ENCODE assay signal across 1 cellular context in the genomic region with DNA sequence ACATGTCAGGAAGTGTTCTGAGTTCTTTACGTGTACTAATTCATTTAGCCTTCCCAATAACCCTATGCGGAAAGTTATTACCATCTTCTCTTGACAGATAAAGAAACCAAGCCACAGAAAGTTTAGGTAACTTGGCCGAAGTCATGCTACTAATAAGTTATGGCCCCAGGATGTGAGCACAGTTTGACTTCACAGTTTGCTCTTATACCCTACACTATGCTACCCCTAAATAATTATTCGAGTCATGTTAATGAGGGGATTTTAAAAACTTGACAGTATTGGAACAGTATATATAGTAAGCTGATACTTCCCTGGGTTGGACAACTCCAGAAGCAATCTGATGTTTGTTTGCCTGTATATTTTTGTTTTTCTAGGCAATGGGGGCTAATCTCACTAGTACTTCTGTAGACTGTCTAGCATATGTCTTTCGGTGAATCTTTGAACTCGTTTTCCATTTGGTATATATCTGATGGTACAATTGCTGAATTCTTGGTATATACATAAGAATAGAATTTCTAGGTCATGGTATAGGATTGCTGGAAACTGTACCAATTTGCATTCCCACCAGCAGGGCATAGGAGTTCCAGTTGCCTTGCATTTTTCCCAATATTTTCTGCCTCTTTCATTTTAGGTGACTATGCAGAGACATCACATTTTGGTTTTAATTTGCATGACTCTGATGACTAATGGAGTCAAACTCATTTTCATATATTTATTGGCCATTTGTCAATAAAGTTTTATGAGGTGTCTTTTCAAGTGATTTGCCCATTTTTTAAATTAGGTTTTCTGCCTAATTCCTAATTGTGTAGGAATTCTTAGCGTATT.
A peak's percentile ranks its signal among the peaks of the same experiment; 100 is the strongest.
TF ChIP-seq lines count a peak whose summit lies in the region.

No MANE protein-coding gene starts in this region.

TF ChIP-seq in K562, 482 proteins besides CTCF, POLR2A, EP300 and RAD21:
- no peak for TF ChIP-seq ZNF551 (CRISPR knock-in tag; IDR thresholded peaks at IDR 0.05)
- TF ChIP-seq, protein P1, sequence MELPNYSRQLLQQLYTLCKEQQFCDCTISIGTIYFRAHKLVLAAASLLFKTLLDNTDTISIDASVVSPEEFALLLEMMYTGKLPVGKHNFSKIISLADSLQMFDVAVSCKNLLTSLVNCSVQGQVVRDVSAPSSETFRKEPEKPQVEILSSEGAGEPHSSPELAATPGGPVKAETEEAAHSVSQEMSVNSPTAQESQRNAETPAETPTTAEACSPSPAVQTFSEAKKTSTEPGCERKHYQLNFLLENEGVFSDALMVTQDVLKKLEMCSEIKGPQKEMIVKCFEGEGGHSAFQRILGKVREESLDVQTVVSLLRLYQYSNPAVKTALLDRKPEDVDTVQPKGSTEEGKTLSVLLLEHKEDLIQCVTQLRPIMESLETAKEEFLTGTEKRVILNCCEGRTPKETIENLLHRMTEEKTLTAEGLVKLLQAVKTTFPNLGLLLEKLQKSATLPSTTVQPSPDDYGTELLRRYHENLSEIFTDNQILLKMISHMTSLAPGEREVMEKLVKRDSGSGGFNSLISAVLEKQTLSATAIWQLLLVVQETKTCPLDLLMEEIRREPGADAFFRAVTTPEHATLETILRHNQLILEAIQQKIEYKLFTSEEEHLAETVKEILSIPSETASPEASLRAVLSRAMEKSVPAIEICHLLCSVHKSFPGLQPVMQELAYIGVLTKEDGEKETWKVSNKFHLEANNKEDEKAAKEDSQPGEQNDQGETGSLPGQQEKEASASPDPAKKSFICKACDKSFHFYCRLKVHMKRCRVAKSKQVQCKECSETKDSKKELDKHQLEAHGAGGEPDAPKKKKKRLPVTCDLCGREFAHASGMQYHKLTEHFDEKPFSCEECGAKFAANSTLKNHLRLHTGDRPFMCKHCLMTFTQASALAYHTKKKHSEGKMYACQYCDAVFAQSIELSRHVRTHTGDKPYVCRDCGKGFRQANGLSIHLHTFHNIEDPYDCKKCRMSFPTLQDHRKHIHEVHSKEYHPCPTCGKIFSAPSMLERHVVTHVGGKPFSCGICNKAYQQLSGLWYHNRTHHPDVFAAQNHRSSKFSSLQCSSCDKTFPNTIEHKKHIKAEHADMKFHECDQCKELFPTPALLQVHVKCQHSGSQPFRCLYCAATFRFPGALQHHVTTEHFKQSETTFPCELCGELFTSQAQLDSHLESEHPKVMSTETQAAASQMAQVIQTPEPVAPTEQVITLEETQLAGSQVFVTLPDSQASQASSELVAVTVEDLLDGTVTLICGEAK (IDR thresholded peaks at IDR 0.05), result peak; percentile 56; the same call in 1 of the 2 replicates
- TF ChIP-seq, protein P1 (CRISPR knock-in tag; IDR thresholded peaks at IDR 0.05), result no peak
